8 cellular contexts compared by ENCODE assay signal in genomic region chr1:145985502-145986439, GRCh38. TPM values are rescaled to one million over a fixed set of nuclear protein-coding genes. Genes with fewer than 3 reads are reported as not detected.
A peak's percentile ranks its signal among the peaks of the same experiment; 100 is the strongest.
DNase-seq lines count a peak whose midpoint lies in the region; ATAC-seq, FAIRE-seq and TF ChIP-seq lines count a peak whose summit lies in the region.

No MANE protein-coding gene starts in this region.

- dilution Hi-C loops in endothelial cell of umbilical vein (cut with MboI; ENCODE audit: extremely low pct_ligation_motif_present, low sequenced_read_pairs): no loop called here

- DNase-seq in A673 (ENCODE audit: low spot score) (peak; percentile 42), HEK293T (ENCODE audit: extremely low spot score) (no peak), SJSA1 (ENCODE audit: low read depth in 1 of 2, low spot score in 2 of 2) (peak; percentile 80 to 88), endothelial cell of umbilical vein (ENCODE audit: low read depth, low spot score) (peak; percentile 63), GM03348 (ENCODE audit: low spot score) (no peak), Calu3 (no peak)
- DNase-seq in natural killer cell treated with Interleukin-12 subunit alpha and Interleukin-12 subunit beta and Interleukin-15 and Interleukin-18, amount 100 ng/mL, for 72 hours (ENCODE audit: low spot score): no peak

- no peak overlapping the region for H3K9ac ChIP-seq in endothelial cell of umbilical vein (replicated peaks; ENCODE audit: extremely low read depth, insufficient read depth, low read length)

- H3K36me3 ChIP-seq in A673 (ENCODE audit: insufficient read depth, low read length, poor library complexity, severe bottlenecking): no peaks in the 10 kb centered on the region
- H3K36me3 ChIP-seq in SJSA1: no peaks in the 10 kb centered on the region
- H3K36me3 ChIP-seq in endothelial cell of umbilical vein (ENCODE audit: control insufficient read depth in 2 of 2, extremely low read depth in 1 of 2, insufficient read depth in 2 of 2, low read length in 2 of 2): no peaks in the 10 kb centered on the region

- intact Hi-C loops in A673 (cut with micrococcal nuclease; ENCODE audit: unreplicated experiment) (loop anchor here (1.0 kb wide), 1 partner anchor 9 kb away; no protein-coding TSS in a partner anchor), endothelial cell of umbilical vein (cut with micrococcal nuclease) (no loop called here), Calu3 (cut with micrococcal nuclease; ENCODE audit: unreplicated experiment) (no loop called here)

- no peaks in the 10 kb centered on the region for H3K9me3 ChIP-seq in A673 (ENCODE audit: low read depth, low read length, poor library complexity, severe bottlenecking)
- no peaks in the 10 kb centered on the region for H3K9me3 ChIP-seq in SJSA1 (replicated peaks)
- no peaks in the 10 kb centered on the region for H3K9me3 ChIP-seq in endothelial cell of umbilical vein (replicated peaks; ENCODE audit: control insufficient read depth, insufficient read depth, low read length)

- H3K4me1 ChIP-seq in A673 (ENCODE audit: insufficient read depth, low read length, poor library complexity, severe bottlenecking): peaks cover 21% of the 10 kb centered on the region
- H3K4me1 ChIP-seq in SJSA1 (replicated peaks): peaks cover 32% of the 10 kb centered on the region
- H3K4me1 ChIP-seq in endothelial cell of umbilical vein (ENCODE audit: control insufficient read depth, extremely low read depth, insufficient read depth, low read length): peaks cover 13% of the 10 kb centered on the region

- no peaks in the 10 kb centered on the region for H3K79me2 ChIP-seq in endothelial cell of umbilical vein (ENCODE audit: control insufficient read depth, insufficient read depth, low read length)

- H3K4me3 Mint-ChIP-seq in natural killer cell treated with Interleukin-12 subunit alpha and Interleukin-12 subunit beta and Interleukin-15 and Interleukin-18, amount 100 ng/mL, for 72 hours: peak overlapping the region; percentile 32
- H3K4me3 Mint-ChIP-seq in Calu3 (ENCODE audit: low read depth, unreplicated experiment): no peak overlapping the region

- no peaks in the 10 kb centered on the region for H3K9me3 Mint-ChIP-seq in natural killer cell treated with Interleukin-12 subunit alpha and Interleukin-12 subunit beta and Interleukin-15 and Interleukin-18, amount 100 ng/mL, for 72 hours
- no peaks in the 10 kb centered on the region for H3K9me3 Mint-ChIP-seq in Calu3 (ENCODE audit: low read depth, unreplicated experiment)

- ATAC-seq in natural killer cell treated with Interleukin-12 subunit alpha and Interleukin-12 subunit beta and Interleukin-15 and Interleukin-18, amount 100 ng/mL, for 72 hours: no peak
- ATAC-seq in GM19452 (IDR thresholded peaks at IDR 0.05; ENCODE audit: unreplicated experiment): no peak

- H3K4me2 ChIP-seq in endothelial cell of umbilical vein (ENCODE audit: insufficient read depth, low read length): no peak overlapping the region

- no peaks in the 10 kb centered on the region for H3K27me3 Mint-ChIP-seq in natural killer cell treated with Interleukin-12 subunit alpha and Interleukin-12 subunit beta and Interleukin-15 and Interleukin-18, amount 100 ng/mL, for 72 hours
- no peaks in the 10 kb centered on the region for H3K27me3 Mint-ChIP-seq in Calu3 (ENCODE audit: unreplicated experiment)

- H3K27me3 ChIP-seq in A673 (replicated peaks; ENCODE audit: insufficient read depth, low read depth, low read length, poor library complexity) (no peaks in the 10 kb centered on the region), SJSA1 (replicated peaks) (no peaks in the 10 kb centered on the region), endothelial cell of umbilical vein (ENCODE audit: control insufficient read depth in 2 of 2, insufficient read depth in 2 of 2, low read length in 2 of 2) (no peaks in the 10 kb centered on the region)

- H2AFZ ChIP-seq in endothelial cell of umbilical vein (ENCODE audit: low read depth, low read length): no peak overlapping the region

- H3K36me3 Mint-ChIP-seq in natural killer cell treated with Interleukin-12 subunit alpha and Interleukin-12 subunit beta and Interleukin-15 and Interleukin-18, amount 100 ng/mL, for 72 hours: no peaks in the 10 kb centered on the region
- H3K36me3 Mint-ChIP-seq in Calu3 (ENCODE audit: insufficient read depth, unreplicated experiment): no peaks in the 10 kb centered on the region

- FAIRE-seq in endothelial cell of umbilical vein (lab: Jason Lieb, UNC): no peak

- no peaks in the 10 kb centered on the region for H4K20me1 ChIP-seq in endothelial cell of umbilical vein (replicated peaks; ENCODE audit: control insufficient read depth, extremely low read depth, insufficient read depth, low read length)

- H3K9me1 ChIP-seq in endothelial cell of umbilical vein (replicated peaks; ENCODE audit: control insufficient read depth, extremely low read depth, insufficient read depth, low read length): no peaks in the 10 kb centered on the region

- no TSS peak for BruUV-seq in A673 (replicated peaks; lab: Mats Ljungman, UMichigan)
- BruUV-seq in endothelial cell of umbilical vein (replicated peaks; lab: Mats Ljungman, UMichigan): no TSS peak
- no TSS peak for BruUV-seq in Calu3 (replicated peaks; lab: Mats Ljungman, UMichigan)

- POLR2A ChIA-PET in A673 (lab: Charles Lee; ENCODE audit: low non-redundant PET): no interaction called here
- POLR2A ChIA-PET in HEK293T (lab: Yijun Ruan, JAX): interaction anchor here (1.2 to 4.2 kb wide), 2 partner anchors 11 to 22 kb away, joined by 3 to 24 read pairs; partner anchors contain the start of genes ANKRD34A, POLR3GL and TXNIP
- POLR2A ChIA-PET in endothelial cell of umbilical vein (lab: Charles Lee): no interaction called here

- TF ChIP-seq POLR2A in endothelial cell of umbilical vein (IDR thresholded peaks at IDR 0.05; ENCODE audit: low read depth, low read length): no peak

- no peak overlapping the region for H3K27ac Mint-ChIP-seq in natural killer cell treated with Interleukin-12 subunit alpha and Interleukin-12 subunit beta and Interleukin-15 and Interleukin-18, amount 100 ng/mL, for 72 hours
- no peak overlapping the region for H3K27ac Mint-ChIP-seq in Calu3 (ENCODE audit: unreplicated experiment)

- CTCF ChIA-PET in A673 (lab: Charles Lee) (no interaction called here), HEK293T (lab: Yijun Ruan, JAX) (interaction anchor here (0.8 to 2.8 kb wide), 2 partner anchors 8 to 58 kb away, joined by 3 to 8 read pairs; partner anchors contain the start of gene RBM8A), endothelial cell of umbilical vein (lab: Charles Lee) (interaction anchor here (1.1 to 20.0 kb wide), 2 partner anchors 8 to 21 kb away, joined by 4 to 496 read pairs; no protein-coding TSS in a partner anchor), Calu3 (lab: Charles Lee) (interaction anchor here (0.5 kb wide), 1 partner anchor 46 kb away, joined by 4 read pairs; no protein-coding TSS in a partner anchor)

- TF ChIP-seq CTCF in A673 (conservative IDR thresholded peaks at IDR 0.05; ENCODE audit: low read depth, low read length) (no peak), endothelial cell of umbilical vein (IDR thresholded peaks at IDR 0.05; ENCODE audit: extremely low read depth in 1 of 2, insufficient read depth in 1 of 2, low read depth in 1 of 2, low read length in 2 of 2) (no peak), Calu3 (IDR thresholded peaks at IDR 0.05; ENCODE audit: unreplicated experiment) (no peak)

- peaks cover 54 to 55% of the 10 kb centered on the region in 2 donors for H3K4me1 Mint-ChIP-seq in natural killer cell treated with Interleukin-12 subunit alpha and Interleukin-12 subunit beta and Interleukin-15 and Interleukin-18, amount 100 ng/mL, for 72 hours (ENCODE audit: low read depth in 2 of 2)
- H3K4me1 Mint-ChIP-seq in Calu3 (ENCODE audit: low read depth, unreplicated experiment): peaks cover 31% of the 10 kb centered on the region

- H3K4me3 ChIP-seq in A673 (ENCODE audit: low read depth, low read length, poor library complexity, severe bottlenecking) (no peak overlapping the region), SJSA1 (no peak overlapping the region), endothelial cell of umbilical vein (replicated peaks in 1 of 3; ENCODE audit: insufficient read depth in 1 of 3, low read depth in 1 of 3, low read length in 3 of 3) (no peak overlapping the region)

- H3K27ac ChIP-seq in A673 (ENCODE audit: low read depth, low read length, poor library complexity, severe bottlenecking): peak overlapping the region; percentile 81
- H3K27ac ChIP-seq in SJSA1: peak overlapping the region; percentile 74
- H3K27ac ChIP-seq in endothelial cell of umbilical vein (ENCODE audit: insufficient read depth, low read depth, low read length): no peak overlapping the region

RNA-seq across cellular contexts. Expression of gene TXNIP, which starts 10.6 kb away (rescaled TPM):
- total RNA-seq in A673 (2021) (27.3 and 36.4 TPM in 2 replicates), endothelial cell of umbilical vein (7.6 and 9.1 TPM in 2 replicates), Calu3 (2022) (18.5 and 27.3 TPM in 2 replicates)
- total RNA-seq in SJSA1 (2014; rRNA removed; shearing (Covaris generic)): 57.4 and 82.5 TPM in 2 replicates
- 21.8 and 31.3 TPM in 2 replicates for polyA plus RNA-seq in endothelial cell of umbilical vein
- polyA plus RNA-seq in endothelial cell of umbilical vein (2011; cell fraction: cytosol; rRNA removed): 15.1 and 18.3 TPM in 2 replicates
- 15.3 and 21.3 TPM in 2 replicates for polyA plus RNA-seq in endothelial cell of umbilical vein (2011; cell fraction: nucleus; rRNA removed)
- polyA plus RNA-seq in endothelial cell of umbilical vein (2012): 14.7 and 22.5 TPM in 2 replicates
- polyA minus RNA-seq in endothelial cell of umbilical vein: 53.0 and 74.0 TPM in 2 replicates
- polyA minus RNA-seq in endothelial cell of umbilical vein (2011; cell fraction: cytosol; rRNA and poly(A)+ RNA removed): 125 TPM
- 15.0 and 23.3 TPM in 2 replicates for polyA minus RNA-seq in endothelial cell of umbilical vein (2011; cell fraction: nucleus; rRNA and poly(A)+ RNA removed)
- 100 to 1,000 TPM in 1 of 2 donors, 10 to 100 TPM in 1; 87.8 to 347 TPM for total RNA-seq in natural killer cell treated with Interleukin-12 subunit alpha and Interleukin-12 subunit beta and Interleukin-15 and Interleukin-18, amount 100 ng/mL, for 72 hours

RNA-seq across cellular contexts. Expression of gene POLR3GL, which starts 21.3 kb away (rescaled TPM):
- 8.5 and 11.6 TPM in 2 replicates for total RNA-seq in A673 (2021)
- total RNA-seq in SJSA1 (2014; rRNA removed; shearing (Covaris generic)): 13.9 and 22.8 TPM in 2 replicates
- 15.3 and 18.8 TPM in 2 replicates for total RNA-seq in endothelial cell of umbilical vein
- polyA plus RNA-seq in endothelial cell of umbilical vein: 10.6 and 12.4 TPM in 2 replicates
- 17.6 and 19.4 TPM in 2 replicates for polyA plus RNA-seq in endothelial cell of umbilical vein (2011; cell fraction: cytosol; rRNA removed)
- 7.8 and 9.3 TPM in 2 replicates for polyA plus RNA-seq in endothelial cell of umbilical vein (2011; cell fraction: nucleus; rRNA removed)
- polyA plus RNA-seq in endothelial cell of umbilical vein (2012): 26.8 and 28.7 TPM in 2 replicates
- polyA minus RNA-seq in endothelial cell of umbilical vein: 6.5 and 6.9 TPM in 2 replicates
- 2.2 TPM for polyA minus RNA-seq in endothelial cell of umbilical vein (2011; cell fraction: cytosol; rRNA and poly(A)+ RNA removed)
- polyA minus RNA-seq in endothelial cell of umbilical vein (2011; cell fraction: nucleus; rRNA and poly(A)+ RNA removed): 2.4 and 4.9 TPM in 2 replicates
- total RNA-seq in natural killer cell treated with Interleukin-12 subunit alpha and Interleukin-12 subunit beta and Interleukin-15 and Interleukin-18, amount 100 ng/mL, for 72 hours: 10 to 100 TPM; 17.8 to 26.4 TPM
- total RNA-seq in Calu3 (2022): 9.9 and 11.5 TPM in 2 replicates

RNA-seq across cellular contexts. Expression of gene ANKRD34A, which starts 21.4 kb away (rescaled TPM):
- total RNA-seq in A673 (2021): 1.6 and 2.2 TPM in 2 replicates
- total RNA-seq in SJSA1 (2014; rRNA removed; shearing (Covaris generic)): 0.13 TPM in 1 of 2 replicates, not detected in the other
- 0.24 and 0.60 TPM in 2 replicates for total RNA-seq in endothelial cell of umbilical vein
- 0.41 and 0.43 TPM in 2 replicates for polyA plus RNA-seq in endothelial cell of umbilical vein
- polyA plus RNA-seq in endothelial cell of umbilical vein (2011; cell fraction: cytosol; rRNA removed): 0.21 and 0.30 TPM in 2 replicates
- 0.84 and 1.1 TPM in 2 replicates for polyA plus RNA-seq in endothelial cell of umbilical vein (2011; cell fraction: nucleus; rRNA removed)
- polyA plus RNA-seq in endothelial cell of umbilical vein (2012): 0.28 and 0.38 TPM in 2 replicates
- polyA minus RNA-seq in endothelial cell of umbilical vein: 0.06 and 0.07 TPM in 2 replicates
- 0.61 TPM for polyA minus RNA-seq in endothelial cell of umbilical vein (2011; cell fraction: cytosol; rRNA and poly(A)+ RNA removed)
- 0.29 and 0.58 TPM in 2 replicates for polyA minus RNA-seq in endothelial cell of umbilical vein (2011; cell fraction: nucleus; rRNA and poly(A)+ RNA removed)
- 1 to 10 TPM; 1.6 to 9.1 TPM for total RNA-seq in natural killer cell treated with Interleukin-12 subunit alpha and Interleukin-12 subunit beta and Interleukin-15 and Interleukin-18, amount 100 ng/mL, for 72 hours
- 0.19 and 0.27 TPM in 2 replicates for total RNA-seq in Calu3 (2022)

RNA-seq across cellular contexts. Expression of gene LIX1L, which starts 28.0 kb away (rescaled TPM):
- total RNA-seq in A673 (2021) (39.6 and 40.1 TPM in 2 replicates), endothelial cell of umbilical vein (54.9 and 55.6 TPM in 2 replicates), Calu3 (2022) (6.3 and 7.2 TPM in 2 replicates)
- 24.3 and 34.1 TPM in 2 replicates for total RNA-seq in SJSA1 (2014; rRNA removed; shearing (Covaris generic))
- 48.4 and 56.4 TPM in 2 replicates for polyA plus RNA-seq in endothelial cell of umbilical vein
- 50.1 and 53.0 TPM in 2 replicates for polyA plus RNA-seq in endothelial cell of umbilical vein (2011; cell fraction: cytosol; rRNA removed)
- 19.2 and 23.4 TPM in 2 replicates for polyA plus RNA-seq in endothelial cell of umbilical vein (2011; cell fraction: nucleus; rRNA removed)
- polyA plus RNA-seq in endothelial cell of umbilical vein (2012): 17.1 and 20.3 TPM in 2 replicates
- 47.6 and 49.9 TPM in 2 replicates for polyA minus RNA-seq in endothelial cell of umbilical vein
- 21.5 TPM for polyA minus RNA-seq in endothelial cell of umbilical vein (2011; cell fraction: cytosol; rRNA and poly(A)+ RNA removed)
- 10.5 and 13.3 TPM in 2 replicates for polyA minus RNA-seq in endothelial cell of umbilical vein (2011; cell fraction: nucleus; rRNA and poly(A)+ RNA removed)
- total RNA-seq in natural killer cell treated with Interleukin-12 subunit alpha and Interleukin-12 subunit beta and Interleukin-15 and Interleukin-18, amount 100 ng/mL, for 72 hours: 10 to 100 TPM; 28.8 to 31.3 TPM

RNA-seq across cellular contexts. Expression of gene HJV, which starts 35.8 kb away (rescaled TPM):
- 0.24 and 0.31 TPM in 2 replicates for total RNA-seq in A673 (2021)
- not detected in 2 replicates for total RNA-seq in SJSA1 (2014; rRNA removed; shearing (Covaris generic))
- total RNA-seq in endothelial cell of umbilical vein: not detected in 2 replicates
- not detected in 2 replicates for polyA plus RNA-seq in endothelial cell of umbilical vein
- not detected in 2 replicates for polyA plus RNA-seq in endothelial cell of umbilical vein (2011; cell fraction: cytosol; rRNA removed)
- not detected in 2 replicates for polyA plus RNA-seq in endothelial cell of umbilical vein (2011; cell fraction: nucleus; rRNA removed)
- polyA plus RNA-seq in endothelial cell of umbilical vein (2012): not detected in 2 replicates
- not detected in 2 replicates for polyA minus RNA-seq in endothelial cell of umbilical vein
- polyA minus RNA-seq in endothelial cell of umbilical vein (2011; cell fraction: cytosol; rRNA and poly(A)+ RNA removed): not detected
- not detected in 2 replicates for polyA minus RNA-seq in endothelial cell of umbilical vein (2011; cell fraction: nucleus; rRNA and poly(A)+ RNA removed)
- total RNA-seq in natural killer cell treated with Interleukin-12 subunit alpha and Interleukin-12 subunit beta and Interleukin-15 and Interleukin-18, amount 100 ng/mL, for 72 hours: not detected
- total RNA-seq in Calu3 (2022): not detected in 2 replicates

Comparison
In these comparisons a context has a peak if more than half of its experiments do, and no peak if none do; other contexts are left out.
1. DNase-seq: peak in A673 (single experiment), SJSA1 (2 of 2) and endothelial cell of umbilical vein (single experiment); none in HEK293T (single experiment), natural killer cell treated with Interleukin-12 subunit alpha and Interleukin-12 subunit beta and Interleukin-15 and Interleukin-18, amount 100 ng/mL, for 72 hours (single experiment), GM03348 (single experiment) and Calu3 (single experiment).